ENCODE assay signal across 10 cellular contexts in genomic region chr17:48541574-48542113, GRCh38. TPM values are rescaled to one million over a fixed set of nuclear protein-coding genes. Genes with fewer than 3 reads are reported as not detected.
DNase-seq lines count a peak whose midpoint lies in the region; ATAC-seq and TF ChIP-seq lines count a peak whose summit lies in the region.
"Had no signal": no experiment of that assay in that cellular context is flagged by ENCODE, and none has a peak within 500 bp of the region (broad histone marks: within the 10 kb centered on the region; RNA-seq: fewer than 3 reads in every experiment).

No MANE protein-coding gene starts in this region.

- no peak overlapping the region for H2AFZ ChIP-seq in Karpas-422 (ENCODE audit: low read length)

- H3K4me2 ChIP-seq in Karpas-422 (ENCODE audit: low read depth, low read length, poor library complexity, severe bottlenecking) = no peak overlapping the region
- H3K4me2 ChIP-seq: BLaER1 treated with 17β-estradiol and CSF1 and Interleukin-3, amounts not matched to agents 10 nM and 100 nM had no signal

- H3K36me3 Mint-ChIP-seq in activated CD4-positive, alpha-beta memory T cell treated with anti-CD3 and anti-CD28 coated beads, Interleukin-2, amount 10 ng/mL, durations not matched to agents 7 days and 5 days (ENCODE audit: low read depth) = peaks cover 19% of the 10 kb centered on the region
- H3K36me3 Mint-ChIP-seq in natural killer cell treated with Interleukin-12 subunit alpha and Interleukin-12 subunit beta and Interleukin-15 and Interleukin-18, amount 100 ng/mL, for 72 hours = peaks cover 10% of the 10 kb centered on the region

- CTCF ChIA-PET in activated CD4-positive, alpha-beta memory T cell treated with anti-CD3 and anti-CD28 coated beads, Interleukin-2, amount 10 ng/mL, durations not matched to agents 7 days and 5 days (lab: Charles Lee) = interaction anchor here (1.8 to 4.6 kb wide), 3 partner anchors 30 to 190 kb away, joined by 5 to 24 read pairs (median 7); no protein-coding TSS in a partner anchor

- POLR2A ChIA-PET in activated CD4-positive, alpha-beta memory T cell treated with anti-CD3 and anti-CD28 coated beads, Interleukin-2, amount 10 ng/mL, durations not matched to agents 7 days and 5 days (lab: Charles Lee) = interaction anchor here (0.5 to 1.8 kb wide), 12 partner anchors 20 to 178 kb away, joined by 3 to 6 read pairs (median 4); no protein-coding TSS in a partner anchor

- TF ChIP-seq CTCF in vagina (IDR thresholded peaks at IDR 0.05) = no peak

- H3K9me3 Mint-ChIP-seq in activated CD4-positive, alpha-beta memory T cell treated with anti-CD3 and anti-CD28 coated beads, Interleukin-2, amount 10 ng/mL, durations not matched to agents 7 days and 5 days = no peaks in the 10 kb centered on the region
- no peaks in the 10 kb centered on the region for H3K9me3 Mint-ChIP-seq in natural killer cell treated with Interleukin-12 subunit alpha and Interleukin-12 subunit beta and Interleukin-15 and Interleukin-18, amount 100 ng/mL, for 72 hours

- peak overlapping the region; percentile 65 to 71 for H3K4me3 ChIP-seq in vagina
- H3K4me3 ChIP-seq in Karpas-422 (ENCODE audit: low read length) = no peak overlapping the region
- H3K4me3 ChIP-seq: BLaER1 treated with 17β-estradiol and CSF1 and Interleukin-3, amounts not matched to agents 10 nM and 100 nM had no signal

- H3K9me2 ChIP-seq in Karpas-422 (replicated peaks; ENCODE audit: insufficient read depth, low read length) = no peaks in the 10 kb centered on the region

- no peak for TF ChIP-seq POLR2A in vagina (IDR thresholded peaks at IDR 0.05)

- H3K9ac ChIP-seq in Karpas-422 (ENCODE audit: low read length) = no peak overlapping the region
- H3K9ac ChIP-seq: BLaER1 treated with 17β-estradiol and CSF1 and Interleukin-3, amounts not matched to agents 10 nM and 100 nM had no signal

- H3K36me3 ChIP-seq in vagina (no peaks in the 10 kb centered on the region), Karpas-422 (ENCODE audit: insufficient read depth, low read length) (no peaks in the 10 kb centered on the region)
- H3K36me3 ChIP-seq: BLaER1 treated with 17β-estradiol and CSF1 and Interleukin-3, amounts not matched to agents 10 nM and 100 nM had no signal

- H3K4me1 Mint-ChIP-seq in activated CD4-positive, alpha-beta memory T cell treated with anti-CD3 and anti-CD28 coated beads, Interleukin-2, amount 10 ng/mL, durations not matched to agents 7 days and 5 days = peaks cover 40% of the 10 kb centered on the region
- peaks cover 28 to 32% of the 10 kb centered on the region in 2 donors for H3K4me1 Mint-ChIP-seq in natural killer cell treated with Interleukin-12 subunit alpha and Interleukin-12 subunit beta and Interleukin-15 and Interleukin-18, amount 100 ng/mL, for 72 hours (ENCODE audit: low read depth in 2 of 2)

- H3K4me3 Mint-ChIP-seq in activated CD4-positive, alpha-beta memory T cell treated with anti-CD3 and anti-CD28 coated beads, Interleukin-2, amount 10 ng/mL, durations not matched to agents 7 days and 5 days = peak overlapping the region; percentile 89
- H3K4me3 Mint-ChIP-seq in natural killer cell treated with Interleukin-12 subunit alpha and Interleukin-12 subunit beta and Interleukin-15 and Interleukin-18, amount 100 ng/mL, for 72 hours = peak overlapping the region; percentile 95

- DNase-seq in NCI-H2107 treated with DMSO at 0.1 percent for 48 hours (lab: John Stamatoyannopoulos, UW; ENCODE audit: unreplicated experiment) (peak; percentile 70), NCI-H2107 (lab: John Stamatoyannopoulos, UW) (no peak), vagina (ENCODE audit: extremely low spot score in 2 of 2) (no peak), Karpas-422 (no peak)
- DNase-seq in activated CD4-positive, alpha-beta memory T cell treated with anti-CD3 and anti-CD28 coated beads, Interleukin-2, amount 10 ng/mL, durations not matched to agents 7 days and 5 days = peak; percentile 47
- DNase-seq in natural killer cell treated with Interleukin-12 subunit alpha and Interleukin-12 subunit beta and Interleukin-15 and Interleukin-18, amount 100 ng/mL, for 72 hours (ENCODE audit: low spot score) = no peak

- peaks cover 38% of the 10 kb centered on the region for H3K27me3 Mint-ChIP-seq in activated CD4-positive, alpha-beta memory T cell treated with anti-CD3 and anti-CD28 coated beads, Interleukin-2, amount 10 ng/mL, durations not matched to agents 7 days and 5 days
- H3K27me3 Mint-ChIP-seq in natural killer cell treated with Interleukin-12 subunit alpha and Interleukin-12 subunit beta and Interleukin-15 and Interleukin-18, amount 100 ng/mL, for 72 hours = no peaks in the 10 kb centered on the region

- no peaks in the 10 kb centered on the region for H3K27me3 ChIP-seq in vagina
- H3K27me3 ChIP-seq in Karpas-422 (ENCODE audit: low read length) = no peaks in the 10 kb centered on the region

- H3K27ac ChIP-seq in vagina (peak overlapping the region; percentile 95), Karpas-422 (ENCODE audit: low read length) (no peak overlapping the region)
- H3K27ac ChIP-seq: BLaER1 treated with 17β-estradiol and CSF1 and Interleukin-3, amounts not matched to agents 10 nM and 100 nM had no signal

- intact Hi-C loops in vagina (cut with DNase I) = loop anchor here (2.0 kb wide), 1 partner anchor 35 kb away; no protein-coding TSS in a partner anchor

- no peaks in the 10 kb centered on the region for H3K9me3 ChIP-seq in vagina
- H3K9me3 ChIP-seq in Karpas-422 (ENCODE audit: low read length) = no peaks in the 10 kb centered on the region

- peaks cover 35% of the 10 kb centered on the region for H3K4me1 ChIP-seq in vagina
- H3K4me1 ChIP-seq in Karpas-422 (ENCODE audit: low read length) = no peaks in the 10 kb centered on the region

- peak overlapping the region; percentile 92 for H3K27ac Mint-ChIP-seq in activated CD4-positive, alpha-beta memory T cell treated with anti-CD3 and anti-CD28 coated beads, Interleukin-2, amount 10 ng/mL, durations not matched to agents 7 days and 5 days
- peak overlapping the region; percentile 99 to 100 for H3K27ac Mint-ChIP-seq in natural killer cell treated with Interleukin-12 subunit alpha and Interleukin-12 subunit beta and Interleukin-15 and Interleukin-18, amount 100 ng/mL, for 72 hours

- no peaks in the 10 kb centered on the region for H4K20me1 ChIP-seq in Karpas-422 (ENCODE audit: insufficient read depth, low read depth, low read length)

- H3K79me2 ChIP-seq in Karpas-422 (ENCODE audit: low read length) = no peaks in the 10 kb centered on the region

- ATAC-seq in esophagus mucosa (peak; percentile 30), GM21825 (IDR thresholded peaks at IDR 0.05; ENCODE audit: unreplicated experiment) (no peak)
- ATAC-seq in natural killer cell treated with Interleukin-12 subunit alpha and Interleukin-12 subunit beta and Interleukin-15 and Interleukin-18, amount 100 ng/mL, for 72 hours = peak; percentile 45 to 66

RNA-seq across cellular contexts. Expression of gene HOXB2, which starts 3.3 kb away (rescaled TPM):
- total RNA-seq in activated CD4-positive, alpha-beta memory T cell treated with anti-CD3 and anti-CD28 coated beads, Interleukin-2, amount 10 ng/mL, durations not matched to agents 7 days and 5 days = 10 to 100 TPM; 20.3 to 20.9 TPM
- total RNA-seq in esophagus mucosa = 14.1 TPM
- 10 to 100 TPM; 20.8 to 30.0 TPM for total RNA-seq in natural killer cell treated with Interleukin-12 subunit alpha and Interleukin-12 subunit beta and Interleukin-15 and Interleukin-18, amount 100 ng/mL, for 72 hours
- 14.2 TPM for total RNA-seq in vagina
- not detected in 2 replicates for total RNA-seq in Karpas-422 (2014; rRNA removed; shearing (Covaris generic); ENCODE audit: low replicate concordance)

RNA-seq across cellular contexts. Expression of gene HOXB1, which starts 10.8 kb away (rescaled TPM):
- total RNA-seq in activated CD4-positive, alpha-beta memory T cell treated with anti-CD3 and anti-CD28 coated beads, Interleukin-2, amount 10 ng/mL, durations not matched to agents 7 days and 5 days = not detected
- total RNA-seq in esophagus mucosa (0.24 TPM), vagina (not detected)
- not detected for total RNA-seq in natural killer cell treated with Interleukin-12 subunit alpha and Interleukin-12 subunit beta and Interleukin-15 and Interleukin-18, amount 100 ng/mL, for 72 hours
- total RNA-seq in Karpas-422 (2014; rRNA removed; shearing (Covaris generic); ENCODE audit: low replicate concordance) = not detected in 2 replicates
- total RNA-seq: activated CD8-positive, alpha-beta memory T cell treated with anti-CD3 and anti-CD28 coated beads for 36 hours had no signal

RNA-seq across cellular contexts. Expression of gene HOXB4, which starts 36.5 kb away (rescaled TPM):
- 1 to 10 TPM; 6.2 to 7.0 TPM for total RNA-seq in activated CD4-positive, alpha-beta memory T cell treated with anti-CD3 and anti-CD28 coated beads, Interleukin-2, amount 10 ng/mL, durations not matched to agents 7 days and 5 days
- total RNA-seq in esophagus mucosa (2.4 TPM), vagina (1.5 TPM)
- total RNA-seq in natural killer cell treated with Interleukin-12 subunit alpha and Interleukin-12 subunit beta and Interleukin-15 and Interleukin-18, amount 100 ng/mL, for 72 hours = 1 to 10 TPM; 6.9 to 8.2 TPM
- total RNA-seq in Karpas-422 (2014; rRNA removed; shearing (Covaris generic); ENCODE audit: low replicate concordance) = 4.3 and 6.6 TPM in 2 replicates

RNA-seq across cellular contexts. Expression of gene HOXB3, which starts 48.4 kb away (rescaled TPM):
- total RNA-seq in activated CD4-positive, alpha-beta memory T cell treated with anti-CD3 and anti-CD28 coated beads, Interleukin-2, amount 10 ng/mL, durations not matched to agents 7 days and 5 days = 10 to 100 TPM; 10.8 to 12.1 TPM
- total RNA-seq in esophagus mucosa = 6.0 TPM
- 10 to 100 TPM in 1 of 2 donors, 1 to 10 TPM in 1; 9.0 to 15.4 TPM for total RNA-seq in natural killer cell treated with Interleukin-12 subunit alpha and Interleukin-12 subunit beta and Interleukin-15 and Interleukin-18, amount 100 ng/mL, for 72 hours
- 17.7 TPM for total RNA-seq in vagina
- 0.97 and 6.6 TPM in 2 replicates for total RNA-seq in Karpas-422 (2014; rRNA removed; shearing (Covaris generic); ENCODE audit: low replicate concordance)

RNA-seq across cellular contexts. Expression of gene HOXB5, which starts 51.9 kb away (rescaled TPM):
- total RNA-seq in activated CD4-positive, alpha-beta memory T cell treated with anti-CD3 and anti-CD28 coated beads, Interleukin-2, amount 10 ng/mL, durations not matched to agents 7 days and 5 days = under 1 TPM in 1 of 2 experiments, not detected in 1; 0.20 TPM
- total RNA-seq in esophagus mucosa = 0.16 TPM
- under 1 TPM in 1 of 2 donors, not detected in 1; 0.70 TPM for total RNA-seq in natural killer cell treated with Interleukin-12 subunit alpha and Interleukin-12 subunit beta and Interleukin-15 and Interleukin-18, amount 100 ng/mL, for 72 hours
- total RNA-seq in vagina = 0.74 TPM
- not detected in 2 replicates for total RNA-seq in Karpas-422 (2014; rRNA removed; shearing (Covaris generic); ENCODE audit: low replicate concordance)
- total RNA-seq: activated CD8-positive, alpha-beta memory T cell treated with anti-CD3 and anti-CD28 coated beads for 36 hours had no signal

Comparison
In these comparisons a context has a peak if more than half of its experiments do, and no peak if none do; other contexts are left out.
1. DNase-seq: peak in NCI-H2107 treated with DMSO at 0.1 percent for 48 hours (single experiment) and activated CD4-positive, alpha-beta memory T cell treated with anti-CD3 and anti-CD28 coated beads, Interleukin-2, amount 10 ng/mL, durations not matched to agents 7 days and 5 days (single experiment); none in NCI-H2107 (single experiment), natural killer cell treated with Interleukin-12 subunit alpha and Interleukin-12 subunit beta and Interleukin-15 and Interleukin-18, amount 100 ng/mL, for 72 hours (single experiment), vagina (0 of 2) and Karpas-422 (single experiment).
2. RNA of gene HOXB2, which starts 3.3 kb away (total RNA-seq): 20.8 to 30.0 TPM in natural killer cell treated with Interleukin-12 subunit alpha and Interleukin-12 subunit beta and Interleukin-15 and Interleukin-18, amount 100 ng/mL, for 72 hours, 20.3 to 20.9 TPM in activated CD4-positive, alpha-beta memory T cell treated with anti-CD3 and anti-CD28 coated beads, Interleukin-2, amount 10 ng/mL, durations not matched to agents 7 days and 5 days, 14.2 TPM in vagina (single experiment) and 14.1 TPM in esophagus mucosa (single experiment); not detected in Karpas-422; every median in the first group is over 10 times any median in the second.